Comparison of ENCODE assay signal across 1 cellular context in genomic region chr2:183035298-183035953, GRCh38.
TF ChIP-seq lines count a peak whose summit lies in the region.

No MANE protein-coding gene starts in this region.

TF ChIP-seq in K562, 482 proteins besides CTCF, POLR2A, EP300 and RAD21 (continued from another document):
- TF ChIP-seq ARID3A (IDR thresholded peaks at IDR 0.05; ENCODE audit: borderline replicate concordance, low read depth, low read length) (no peak), ZKSCAN8 (CRISPR knock-in tag; IDR thresholded peaks at IDR 0.05) (no peak), ZNF589 (CRISPR knock-in tag; IDR thresholded peaks at IDR 0.05; ENCODE audit: low read depth) (peak; percentile 95; the same call in 1 of the 2 replicates), ZNF318 (IDR thresholded peaks at IDR 0.05; ENCODE audit: borderline replicate concordance in 1 of 2, low read depth in 1 of 2) (peak in 1 of 2 experiments; percentile 18; a peak in 1 of 4 replicates), DACH1 (IDR thresholded peaks at IDR 0.05; ENCODE audit: partially characterized antibody) (peak; percentile 93), CHD4 (IDR thresholded peaks at IDR 0.05; ENCODE audit: insufficient read depth, insufficient replicate concordance, low read depth, low read length, poor library complexity, severe bottlenecking) (peak; percentile 52), ZNF24 (IDR thresholded peaks at IDR 0.05) (peak; percentile 84), TRIM28 (IDR thresholded peaks at IDR 0.05) (no peak), SMAD4 (CRISPR knock-in tag; conservative IDR thresholded peaks at IDR 0.05) (peak; percentile 81)
- TF ChIP-seq, protein P1, sequence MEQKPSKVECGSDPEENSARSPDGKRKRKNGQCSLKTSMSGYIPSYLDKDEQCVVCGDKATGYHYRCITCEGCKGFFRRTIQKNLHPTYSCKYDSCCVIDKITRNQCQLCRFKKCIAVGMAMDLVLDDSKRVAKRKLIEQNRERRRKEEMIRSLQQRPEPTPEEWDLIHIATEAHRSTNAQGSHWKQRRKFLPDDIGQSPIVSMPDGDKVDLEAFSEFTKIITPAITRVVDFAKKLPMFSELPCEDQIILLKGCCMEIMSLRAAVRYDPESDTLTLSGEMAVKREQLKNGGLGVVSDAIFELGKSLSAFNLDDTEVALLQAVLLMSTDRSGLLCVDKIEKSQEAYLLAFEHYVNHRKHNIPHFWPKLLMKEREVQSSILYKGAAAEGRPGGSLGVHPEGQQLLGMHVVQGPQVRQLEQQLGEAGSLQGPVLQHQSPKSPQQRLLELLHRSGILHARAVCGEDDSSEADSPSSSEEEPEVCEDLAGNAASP (IDR thresholded peaks at IDR 0.05), result no peak
